Comparison of ENCODE assay signal across 23 cellular contexts in genomic region chr22:19014886-19015285, GRCh38.
"Had no signal": no experiment of that assay in that cellular context is flagged by ENCODE, and none has a peak within 500 bp of the region (broad histone marks: within the 10 kb centered on the region; RNA-seq: fewer than 3 reads in every experiment).

No MANE protein-coding gene starts in this region.

- H3K79me2 ChIP-seq: hepatocyte had no signal

- DNase-seq: dermis blood vessel endothelial cell; effector CD4-positive, alpha-beta T cell; effector memory CD4-positive, alpha-beta T cell; foreskin keratinocyte; heart left ventricle; hypothalamus; immature natural killer cell; islet precursor cell; left cardiac atrium; left ventricle myocardium superior; lower lobe of right lung; mesenchymal stem cell; mucosa of descending colon; naive B cell had no signal

- H3K36me3 ChIP-seq: esophagus muscularis mucosa, gastroesophageal sphincter, heart left ventricle, left lung, lower lobe of right lung had no signal

- FAIRE-seq: colon, endothelial cell of umbilical vein, frontal cortex had no signal

- H3K4me3 ChIP-seq: coronary artery, dorsolateral prefrontal cortex, esophagus muscularis mucosa, gastroesophageal sphincter, heart left ventricle, hepatocyte, left lung, lower lobe of right lung, mucosa of descending colon had no signal

- H3K9me3 ChIP-seq: esophagus muscularis mucosa, gastroesophageal sphincter, heart left ventricle, left lung, lower lobe of right lung, mucosa of descending colon had no signal

- H3K4me1 ChIP-seq: esophagus muscularis mucosa, foreskin keratinocyte, gastroesophageal sphincter, heart left ventricle, left lung, lower lobe of right lung had no signal

- H3K27me3 ChIP-seq: dorsolateral prefrontal cortex, hepatocyte had no signal

- H3K4me2 ChIP-seq: hepatocyte had no signal

- ATAC-seq: foreskin keratinocyte, gastroesophageal sphincter, heart left ventricle, left cardiac atrium, left lung, left ventricle myocardium superior, lower lobe of right lung, mucosa of descending colon had no signal

- H3K27ac ChIP-seq: coronary artery, dorsolateral prefrontal cortex, esophagus muscularis mucosa, foreskin keratinocyte, gastroesophageal sphincter, heart left ventricle, hepatocyte, left lung, lower lobe of right lung had no signal

- H2AFZ ChIP-seq: hepatocyte had no signal
